ENCODE assay signal across 13 cellular contexts in the genomic region with DNA sequence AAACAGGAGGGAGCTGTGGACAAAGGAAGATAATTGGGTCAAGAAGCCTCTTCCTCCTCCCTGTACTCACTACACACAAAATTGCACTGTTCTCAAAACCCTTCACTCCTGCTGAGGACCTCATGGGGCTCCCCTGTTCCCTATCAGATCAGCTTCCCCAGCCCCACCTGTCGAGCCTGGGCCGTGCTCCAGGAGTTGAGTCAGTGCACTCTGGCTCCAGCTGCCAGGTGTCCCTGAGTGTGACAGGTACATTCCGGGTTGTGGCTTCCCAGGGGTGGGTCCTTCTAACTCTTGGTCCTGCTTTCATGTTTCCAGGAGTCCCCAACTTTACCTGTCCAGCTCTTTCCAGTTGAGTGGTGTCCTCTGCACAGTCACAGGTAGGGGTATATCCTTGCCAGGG. TPM values are rescaled to one million over a fixed set of nuclear protein-coding genes. Genes with fewer than 3 reads are reported as not detected.
DNase-seq lines count a peak whose midpoint lies in the region; ATAC-seq and TF ChIP-seq lines count a peak whose summit lies in the region.
"Had no signal": no experiment of that assay in that cellular context is flagged by ENCODE, and none has a peak within 500 bp of the region (broad histone marks: within the 10 kb centered on the region; RNA-seq: fewer than 3 reads in every experiment).

No MANE protein-coding gene starts in this region.

- no peak for TF ChIP-seq POLR2A in tibial nerve (IDR thresholded peaks at IDR 0.05)

- peaks cover 3 to 66% (median 20%) of the 10 kb centered on the region in 3 donors for H3K36me3 ChIP-seq in tibial nerve
- H3K36me3 ChIP-seq in endodermal cell (ENCODE audit: control insufficient read depth, insufficient read depth, low read length) = peaks cover 59% of the 10 kb centered on the region

- no peak overlapping the region for H3K9ac ChIP-seq in endodermal cell (ENCODE audit: extremely low read depth, low read length, poor library complexity, severe bottlenecking)
- H3K9ac ChIP-seq: parathyroid adenoma had no signal

- H3K36me3 Mint-ChIP-seq in stimulated activated naive CD8-positive, alpha-beta T cell treated with anti-CD3 and anti-CD28 coated beads, Interleukin-15, Interleukin-2, amounts not matched to agents 100 ng/mL and 50 ng/mL, for 24 hours (ENCODE audit: low read depth) = peaks cover 56% of the 10 kb centered on the region
- H3K36me3 Mint-ChIP-seq in immature natural killer cell (peaks cover 6 to 43% (median 32%) of the 10 kb centered on the region in 3 donors), endodermal cell (ENCODE audit: low read depth) (peaks cover 53% of the 10 kb centered on the region)

- in situ Hi-C loops in ACHN (cut with HindIII; ENCODE audit: low pct_ligation_motif_present, low pct_unique_long_range_greater_than_20kb, low sequenced_read_pairs) = no loop called here

- H3K4me1 ChIP-seq in tibial nerve (no peaks in the 10 kb centered on the region), endodermal cell (ENCODE audit: control insufficient read depth, insufficient read depth, low read length) (no peaks in the 10 kb centered on the region)
- H3K4me1 ChIP-seq: parathyroid adenoma had no signal

- H3K4me3 Mint-ChIP-seq in stimulated activated naive CD8-positive, alpha-beta T cell treated with anti-CD3 and anti-CD28 coated beads, Interleukin-15, Interleukin-2, amounts not matched to agents 100 ng/mL and 50 ng/mL, for 24 hours = no peak overlapping the region
- no peak overlapping the region for H3K4me3 Mint-ChIP-seq in immature natural killer cell
- no peak overlapping the region for H3K4me3 Mint-ChIP-seq in endodermal cell

- peaks cover 12% of the 10 kb centered on the region for H3K4me1 Mint-ChIP-seq in stimulated activated naive CD8-positive, alpha-beta T cell treated with anti-CD3 and anti-CD28 coated beads, Interleukin-15, Interleukin-2, amounts not matched to agents 100 ng/mL and 50 ng/mL, for 24 hours (ENCODE audit: low read depth)
- H3K4me1 Mint-ChIP-seq in immature natural killer cell (peaks cover 15 to 24% of the 10 kb centered on the region in 2 donors), endodermal cell (no peaks in the 10 kb centered on the region)

- no peak for TF ChIP-seq EP300 in tibial nerve (IDR thresholded peaks at IDR 0.05)

- TF ChIP-seq CTCF in tibial nerve (IDR thresholded peaks at IDR 0.05) = no peak
- no peak for TF ChIP-seq CTCF in endodermal cell (conservative IDR thresholded peaks at IDR 0.05)

- no peak for ATAC-seq in stimulated activated naive CD8-positive, alpha-beta T cell treated with anti-CD3 and anti-CD28 coated beads, Interleukin-15, Interleukin-2, amounts not matched to agents 100 U/mL and 50 U/mL, for 24 hours
- no peak for ATAC-seq in GM21528 (IDR thresholded peaks at IDR 0.05; ENCODE audit: low FRiP score, unreplicated experiment)

- H3K27ac ChIP-seq in tibial nerve = no peak overlapping the region
- H3K27ac ChIP-seq in endodermal cell (ENCODE audit: low read depth, low read length) = no peak overlapping the region
- H3K27ac ChIP-seq: parathyroid adenoma had no signal

- H3K9me3 ChIP-seq in tibial nerve (no peaks in the 10 kb centered on the region), endodermal cell (ENCODE audit: control insufficient read depth, low read length) (no peaks in the 10 kb centered on the region)

- no peak for DNase-seq in stimulated activated naive CD8-positive, alpha-beta T cell treated with anti-CD3 and anti-CD28 coated beads, Interleukin-15, Interleukin-2, amounts not matched to agents 100 U/mL and 50 U/mL, for 24 hours
- DNase-seq in NCI-H69 (lab: John Stamatoyannopoulos, UW) (peak; percentile 69), immature natural killer cell (no peak), tibial nerve (ENCODE audit: low spot score in 2 of 2) (no peak), ACHN (no peak), endodermal cell (no peak)
- DNase-seq: KBM-7; NCI-H2227 treated with DMSO at 0.1 percent for 48 hours; stimulated activated CD4-positive, alpha-beta T cell treated with anti-CD3 and anti-CD28 coated beads, Interleukin-15, amount 100 ng/mL, for 24 hours had no signal

- H3K27me3 Mint-ChIP-seq in stimulated activated naive CD8-positive, alpha-beta T cell treated with anti-CD3 and anti-CD28 coated beads, Interleukin-15, Interleukin-2, amounts not matched to agents 100 ng/mL and 50 ng/mL, for 24 hours = no peaks in the 10 kb centered on the region
- H3K27me3 Mint-ChIP-seq in immature natural killer cell (ENCODE audit: low read depth in 3 of 3) (peaks cover 10 to 33% (median 19%) of the 10 kb centered on the region in 3 donors), endodermal cell (ENCODE audit: insufficient read depth) (no peaks in the 10 kb centered on the region)

- H3K4me3 ChIP-seq in tibial nerve (no peak overlapping the region), endodermal cell (ENCODE audit: low read length) (no peak overlapping the region)

- H3K9me3 Mint-ChIP-seq in stimulated activated naive CD8-positive, alpha-beta T cell treated with anti-CD3 and anti-CD28 coated beads, Interleukin-15, Interleukin-2, amounts not matched to agents 100 ng/mL and 50 ng/mL, for 24 hours = no peaks in the 10 kb centered on the region
- H3K9me3 Mint-ChIP-seq in immature natural killer cell (no peaks in the 10 kb centered on the region), endodermal cell (no peaks in the 10 kb centered on the region)

- peak overlapping the region; percentile 16 for H3K27ac Mint-ChIP-seq in stimulated activated naive CD8-positive, alpha-beta T cell treated with anti-CD3 and anti-CD28 coated beads, Interleukin-15, Interleukin-2, amounts not matched to agents 100 ng/mL and 50 ng/mL, for 24 hours
- H3K27ac Mint-ChIP-seq in immature natural killer cell = peak overlapping the region; percentile 30 to 83 (median 78)
- no peak overlapping the region for H3K27ac Mint-ChIP-seq in endodermal cell

- H3K27me3 ChIP-seq in tibial nerve (no peaks in the 10 kb centered on the region), endodermal cell (ENCODE audit: control insufficient read depth, insufficient read depth, low read length, poor library complexity, severe bottlenecking) (no peaks in the 10 kb centered on the region)

- 88 to 90% methylated on average over 3 of the region's 3 CpGs for WGBS in tibial nerve, 2 donors
- 94 to 100% methylated on average over 3 of the region's 3 CpGs for WGBS in endodermal cell (ENCODE audit: insufficient coverage in 1 of 2, insufficient read length in 1 of 2), 2 experiments

RNA-seq across cellular contexts. Expression of gene RAB5IF, which starts 8.4 kb away (rescaled TPM):
- 100 to 1,000 TPM; 230 to 380 (median 276) TPM for polyA plus RNA-seq in immature natural killer cell
- total RNA-seq in tibial nerve (10 to 100 TPM; 44.6 to 62.7 (median 53.3) TPM), endodermal cell (10 to 100 TPM; 98.9 to 99.9 TPM)
- 94.9 TPM for polyA plus RNA-seq in endodermal cell (2013, experiment 1 of 2)
- 93.6 TPM for polyA plus RNA-seq in endodermal cell (2013, experiment 2 of 2)

RNA-seq across cellular contexts. Expression of gene SLA2, which starts 32.0 kb away (rescaled TPM):
- polyA plus RNA-seq in immature natural killer cell = 10 to 100 TPM; 21.0 to 24.1 (median 24.1) TPM
- under 1 TPM in 3 of 4 donors, not detected in 1; 0.20 to 0.30 (median 0.21) TPM for total RNA-seq in tibial nerve
- total RNA-seq in endodermal cell = under 1 TPM; 0.44 to 0.68 TPM
- 0.18 TPM for polyA plus RNA-seq in endodermal cell (2013, experiment 1 of 2)
- polyA plus RNA-seq in endodermal cell (2013, experiment 2 of 2) = 0.12 TPM
- total RNA-seq: endothelial cell of umbilical vein had no signal
- polyA plus RNA-seq: endothelial cell of umbilical vein had no signal

RNA-seq across cellular contexts. Expression of gene TGIF2, which starts 40.6 kb away (rescaled TPM):
- 10 to 100 TPM; 12.3 to 16.1 (median 14.9) TPM for polyA plus RNA-seq in immature natural killer cell
- total RNA-seq in tibial nerve (10 to 100 TPM; 13.2 to 27.7 (median 19.6) TPM), endodermal cell (10 to 100 TPM; 33.4 to 39.0 TPM)
- polyA plus RNA-seq in endodermal cell (2013, experiment 1 of 2) = 35.6 TPM
- polyA plus RNA-seq in endodermal cell (2013, experiment 2 of 2) = 33.7 TPM
